Comparison of ENCODE assay signal across 1 cellular context in the genomic region with DNA sequence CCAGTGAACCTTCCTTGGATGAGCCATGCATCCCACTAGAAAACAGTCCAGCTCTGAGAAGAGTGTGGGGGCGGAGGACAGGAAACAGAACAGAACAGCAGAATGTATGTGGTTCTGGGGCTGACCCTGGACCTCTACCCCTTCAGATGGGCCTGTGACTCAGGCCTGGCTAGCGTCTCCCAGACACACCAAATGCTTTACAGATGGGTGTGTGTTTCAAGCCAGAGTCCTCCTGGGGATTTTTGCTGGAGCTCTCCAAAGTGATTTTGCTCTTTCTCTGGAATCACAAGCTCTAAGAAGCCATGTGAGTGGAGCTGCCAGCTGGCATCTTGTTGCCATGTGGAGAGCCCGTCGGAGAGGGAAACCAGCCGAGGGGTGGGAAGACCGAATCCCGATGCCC.
TF ChIP-seq lines count a peak whose summit lies in the region.

No MANE protein-coding gene starts in this region.

TF ChIP-seq in IMR-90, 13 proteins besides CTCF, POLR2A, EP300 and RAD21:
- TF ChIP-seq FOS (IDR thresholded peaks at IDR 0.05; ENCODE audit: low read depth, low read length) (peak; percentile 68), MXI1 (IDR thresholded peaks at IDR 0.05; ENCODE audit: borderline replicate concordance, low read depth, low read length) (peak; percentile 76), CHD1 (IDR thresholded peaks at IDR 0.05; ENCODE audit: low read depth, low read length) (no peak), RFX5 (IDR thresholded peaks at IDR 0.05; ENCODE audit: low read depth, low read length) (no peak), MAFK (IDR thresholded peaks at IDR 0.05; ENCODE audit: low read depth, low read length) (peak; percentile 40; the same call in 1 of the 2 replicates), CEBPB (IDR thresholded peaks at IDR 0.05; ENCODE audit: low read depth, low read length) (no peak), RCOR1 (IDR thresholded peaks at IDR 0.05; ENCODE audit: insufficient replicate concordance, low read length) (no peak), NFE2L2 (IDR thresholded peaks at IDR 0.05; ENCODE audit: low read depth, low read length) (no peak), SMC3 (IDR thresholded peaks at IDR 0.05; ENCODE audit: low read depth, low read length) (no peak), MAZ (IDR thresholded peaks at IDR 0.05; ENCODE audit: borderline replicate concordance, low read depth, low read length) (no peak), BHLHE40 (IDR thresholded peaks at IDR 0.05; ENCODE audit: low read depth, low read length) (peak; percentile 29; the same call in 1 of the 2 replicates)
- TF ChIP-seq, protein P1, sequence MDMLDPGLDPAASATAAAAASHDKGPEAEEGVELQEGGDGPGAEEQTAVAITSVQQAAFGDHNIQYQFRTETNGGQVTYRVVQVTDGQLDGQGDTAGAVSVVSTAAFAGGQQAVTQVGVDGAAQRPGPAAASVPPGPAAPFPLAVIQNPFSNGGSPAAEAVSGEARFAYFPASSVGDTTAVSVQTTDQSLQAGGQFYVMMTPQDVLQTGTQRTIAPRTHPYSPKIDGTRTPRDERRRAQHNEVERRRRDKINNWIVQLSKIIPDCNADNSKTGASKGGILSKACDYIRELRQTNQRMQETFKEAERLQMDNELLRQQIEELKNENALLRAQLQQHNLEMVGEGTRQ (IDR thresholded peaks at IDR 0.05; ENCODE audit: low read depth, low read length): no peak
- TF ChIP-seq, protein P2, sequence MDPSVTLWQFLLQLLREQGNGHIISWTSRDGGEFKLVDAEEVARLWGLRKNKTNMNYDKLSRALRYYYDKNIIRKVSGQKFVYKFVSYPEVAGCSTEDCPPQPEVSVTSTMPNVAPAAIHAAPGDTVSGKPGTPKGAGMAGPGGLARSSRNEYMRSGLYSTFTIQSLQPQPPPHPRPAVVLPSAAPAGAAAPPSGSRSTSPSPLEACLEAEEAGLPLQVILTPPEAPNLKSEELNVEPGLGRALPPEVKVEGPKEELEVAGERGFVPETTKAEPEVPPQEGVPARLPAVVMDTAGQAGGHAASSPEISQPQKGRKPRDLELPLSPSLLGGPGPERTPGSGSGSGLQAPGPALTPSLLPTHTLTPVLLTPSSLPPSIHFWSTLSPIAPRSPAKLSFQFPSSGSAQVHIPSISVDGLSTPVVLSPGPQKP (IDR thresholded peaks at IDR 0.05; ENCODE audit: borderline replicate concordance, low read depth, low read length): no peak
TF ChIP-seq in IMR-90: peak in this region for 4.
